2 cellular contexts compared by ENCODE assay signal in genomic region chr12:108975024-108975593, GRCh38.
TF ChIP-seq lines count a peak whose summit lies in the region.

No MANE protein-coding gene starts in this region.

TF ChIP-seq in HepG2, 621 proteins besides CTCF, POLR2A, EP300 and RAD21:
- peak; percentile 99 for TF ChIP-seq GZF1 (CRISPR knock-in tag; IDR thresholded peaks at IDR 0.05)
- no peak for TF ChIP-seq HNRNPL (IDR thresholded peaks at IDR 0.05; ENCODE audit: low read depth, low read length)

TF ChIP-seq in H1, 55 proteins besides CTCF, POLR2A, EP300 and RAD21:
- TF ChIP-seq SP1 (IDR thresholded peaks at IDR 0.05; ENCODE audit: low read depth, low read length): no peak
- no peak for TF ChIP-seq JUN (IDR thresholded peaks at IDR 0.05; ENCODE audit: low read depth, low read length)
- peak; percentile 98 for TF ChIP-seq CHD7 (IDR thresholded peaks at IDR 0.05; ENCODE audit: insufficient replicate concordance, low read length)
- TF ChIP-seq CBX8 (IDR thresholded peaks at IDR 0.05; ENCODE audit: borderline replicate concordance, low read depth, low read length): no peak
